Comparison of ENCODE assay signal across 2 cellular contexts in the genomic region with DNA sequence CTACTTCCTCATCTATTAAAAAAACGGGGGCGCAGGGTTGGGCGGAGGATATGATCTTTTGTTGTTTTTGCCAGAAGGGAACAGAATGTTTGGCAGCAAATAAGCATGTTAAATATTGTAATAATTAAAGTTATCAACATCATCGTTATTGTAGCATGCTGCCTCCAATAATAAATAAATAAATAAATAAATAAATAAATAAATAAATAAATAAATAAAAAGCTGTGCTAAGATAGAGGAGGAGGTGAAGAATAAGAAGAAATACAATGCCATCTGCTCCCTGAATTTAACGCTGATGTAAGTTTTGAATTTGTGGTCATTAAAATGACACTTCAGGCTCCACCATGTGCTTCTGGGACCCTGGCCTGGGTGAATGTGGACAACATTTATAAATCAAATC.
TF ChIP-seq lines count a peak whose summit lies in the region.

No MANE protein-coding gene starts in this region.

TF ChIP-seq in A549, 52 proteins besides CTCF, POLR2A, EP300 and RAD21 (continued from another document):
- TF ChIP-seq FOSL2 (IDR thresholded peaks at IDR 0.05) (no peak), FOSL2 (CRISPR knock-in tag; IDR thresholded peaks at IDR 0.05) (no peak), CHD2 (IDR thresholded peaks at IDR 0.05; ENCODE audit: low read length, partially characterized antibody) (no peak), MAZ (IDR thresholded peaks at IDR 0.05; ENCODE audit: borderline replicate concordance, low read depth, low read length) (no peak), HDAC2 (IDR thresholded peaks at IDR 0.05) (no peak)

TF ChIP-seq in HEK293, 187 proteins besides CTCF, POLR2A, EP300 and RAD21 (continued from another document):
- TF ChIP-seq, protein P1, sequence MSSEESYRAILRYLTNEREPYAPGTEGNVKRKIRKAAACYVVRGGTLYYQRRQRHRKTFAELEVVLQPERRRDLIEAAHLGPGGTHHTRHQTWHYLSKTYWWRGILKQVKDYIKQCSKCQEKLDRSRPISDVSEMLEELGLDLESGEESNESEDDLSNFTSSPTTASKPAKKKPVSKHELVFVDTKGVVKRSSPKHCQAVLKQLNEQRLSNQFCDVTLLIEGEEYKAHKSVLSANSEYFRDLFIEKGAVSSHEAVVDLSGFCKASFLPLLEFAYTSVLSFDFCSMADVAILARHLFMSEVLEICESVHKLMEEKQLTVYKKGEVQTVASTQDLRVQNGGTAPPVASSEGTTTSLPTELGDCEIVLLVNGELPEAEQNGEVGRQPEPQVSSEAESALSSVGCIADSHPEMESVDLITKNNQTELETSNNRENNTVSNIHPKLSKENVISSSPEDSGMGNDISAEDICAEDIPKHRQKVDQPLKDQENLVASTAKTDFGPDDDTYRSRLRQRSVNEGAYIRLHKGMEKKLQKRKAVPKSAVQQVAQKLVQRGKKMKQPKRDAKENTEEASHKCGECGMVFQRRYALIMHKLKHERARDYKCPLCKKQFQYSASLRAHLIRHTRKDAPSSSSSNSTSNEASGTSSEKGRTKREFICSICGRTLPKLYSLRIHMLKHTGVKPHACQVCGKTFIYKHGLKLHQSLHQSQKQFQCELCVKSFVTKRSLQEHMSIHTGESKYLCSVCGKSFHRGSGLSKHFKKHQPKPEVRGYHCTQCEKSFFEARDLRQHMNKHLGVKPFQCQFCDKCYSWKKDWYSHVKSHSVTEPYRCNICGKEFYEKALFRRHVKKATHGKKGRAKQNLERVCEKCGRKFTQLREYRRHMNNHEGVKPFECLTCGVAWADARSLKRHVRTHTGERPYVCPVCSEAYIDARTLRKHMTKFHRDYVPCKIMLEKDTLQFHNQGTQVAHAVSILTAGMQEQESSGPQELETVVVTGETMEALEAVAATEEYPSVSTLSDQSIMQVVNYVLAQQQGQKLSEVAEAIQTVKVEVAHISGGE (tag by site-specific recombination; conservative IDR thresholded peaks at IDR 0.05; ENCODE audit: low read depth), result 0 out of 2 replicates have a peak, but pooled peaks have one; percentile 57
- peak; percentile 72 for TF ChIP-seq ZNF426 (tag by site-specific recombination; IDR thresholded peaks at IDR 0.05)
- no peak for TF ChIP-seq ZNF391 (tag by site-specific recombination; IDR thresholded peaks at IDR 0.05; ENCODE audit: borderline replicate concordance, low read depth)
- TF ChIP-seq ZNF433 (tag by site-specific recombination; IDR thresholded peaks at IDR 0.05; ENCODE audit: low read depth), result 0 out of 2 replicates have a peak, but pooled peaks have one; percentile 28
- TF ChIP-seq ZNF555 (tag by site-specific recombination; conservative IDR thresholded peaks at IDR 0.05), result peak; percentile 76
- TF ChIP-seq, protein P2, sequence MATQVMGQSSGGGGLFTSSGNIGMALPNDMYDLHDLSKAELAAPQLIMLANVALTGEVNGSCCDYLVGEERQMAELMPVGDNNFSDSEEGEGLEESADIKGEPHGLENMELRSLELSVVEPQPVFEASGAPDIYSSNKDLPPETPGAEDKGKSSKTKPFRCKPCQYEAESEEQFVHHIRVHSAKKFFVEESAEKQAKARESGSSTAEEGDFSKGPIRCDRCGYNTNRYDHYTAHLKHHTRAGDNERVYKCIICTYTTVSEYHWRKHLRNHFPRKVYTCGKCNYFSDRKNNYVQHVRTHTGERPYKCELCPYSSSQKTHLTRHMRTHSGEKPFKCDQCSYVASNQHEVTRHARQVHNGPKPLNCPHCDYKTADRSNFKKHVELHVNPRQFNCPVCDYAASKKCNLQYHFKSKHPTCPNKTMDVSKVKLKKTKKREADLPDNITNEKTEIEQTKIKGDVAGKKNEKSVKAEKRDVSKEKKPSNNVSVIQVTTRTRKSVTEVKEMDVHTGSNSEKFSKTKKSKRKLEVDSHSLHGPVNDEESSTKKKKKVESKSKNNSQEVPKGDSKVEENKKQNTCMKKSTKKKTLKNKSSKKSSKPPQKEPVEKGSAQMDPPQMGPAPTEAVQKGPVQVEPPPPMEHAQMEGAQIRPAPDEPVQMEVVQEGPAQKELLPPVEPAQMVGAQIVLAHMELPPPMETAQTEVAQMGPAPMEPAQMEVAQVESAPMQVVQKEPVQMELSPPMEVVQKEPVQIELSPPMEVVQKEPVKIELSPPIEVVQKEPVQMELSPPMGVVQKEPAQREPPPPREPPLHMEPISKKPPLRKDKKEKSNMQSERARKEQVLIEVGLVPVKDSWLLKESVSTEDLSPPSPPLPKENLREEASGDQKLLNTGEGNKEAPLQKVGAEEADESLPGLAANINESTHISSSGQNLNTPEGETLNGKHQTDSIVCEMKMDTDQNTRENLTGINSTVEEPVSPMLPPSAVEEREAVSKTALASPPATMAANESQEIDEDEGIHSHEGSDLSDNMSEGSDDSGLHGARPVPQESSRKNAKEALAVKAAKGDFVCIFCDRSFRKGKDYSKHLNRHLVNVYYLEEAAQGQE (tag by site-specific recombination; IDR thresholded peaks at IDR 0.05), result peak; percentile 52; the same call in 1 of the 2 replicates
- TF ChIP-seq ZNF624 (tag by site-specific recombination; IDR thresholded peaks at IDR 0.05), result no peak
- TF ChIP-seq ZNF140 (tag by site-specific recombination; IDR thresholded peaks at IDR 0.05), result peak; percentile 31; the same call in 1 of the 2 replicates
- peak; percentile 70; the same call in 1 of the 2 replicates for TF ChIP-seq ZNF394 (tag by site-specific recombination; IDR thresholded peaks at IDR 0.05; ENCODE audit: borderline replicate concordance)
- TF ChIP-seq ZNF350 (tag by site-specific recombination; IDR thresholded peaks at IDR 0.05), result no peak
- TF ChIP-seq ZNF510 (tag by site-specific recombination; IDR thresholded peaks at IDR 0.05; ENCODE audit: insufficient replicate concordance), result peak; percentile 54
- TF ChIP-seq ZFP3 (tag by site-specific recombination; IDR thresholded peaks at IDR 0.05; ENCODE audit: low read depth), result no peak
- TF ChIP-seq, protein P3, sequence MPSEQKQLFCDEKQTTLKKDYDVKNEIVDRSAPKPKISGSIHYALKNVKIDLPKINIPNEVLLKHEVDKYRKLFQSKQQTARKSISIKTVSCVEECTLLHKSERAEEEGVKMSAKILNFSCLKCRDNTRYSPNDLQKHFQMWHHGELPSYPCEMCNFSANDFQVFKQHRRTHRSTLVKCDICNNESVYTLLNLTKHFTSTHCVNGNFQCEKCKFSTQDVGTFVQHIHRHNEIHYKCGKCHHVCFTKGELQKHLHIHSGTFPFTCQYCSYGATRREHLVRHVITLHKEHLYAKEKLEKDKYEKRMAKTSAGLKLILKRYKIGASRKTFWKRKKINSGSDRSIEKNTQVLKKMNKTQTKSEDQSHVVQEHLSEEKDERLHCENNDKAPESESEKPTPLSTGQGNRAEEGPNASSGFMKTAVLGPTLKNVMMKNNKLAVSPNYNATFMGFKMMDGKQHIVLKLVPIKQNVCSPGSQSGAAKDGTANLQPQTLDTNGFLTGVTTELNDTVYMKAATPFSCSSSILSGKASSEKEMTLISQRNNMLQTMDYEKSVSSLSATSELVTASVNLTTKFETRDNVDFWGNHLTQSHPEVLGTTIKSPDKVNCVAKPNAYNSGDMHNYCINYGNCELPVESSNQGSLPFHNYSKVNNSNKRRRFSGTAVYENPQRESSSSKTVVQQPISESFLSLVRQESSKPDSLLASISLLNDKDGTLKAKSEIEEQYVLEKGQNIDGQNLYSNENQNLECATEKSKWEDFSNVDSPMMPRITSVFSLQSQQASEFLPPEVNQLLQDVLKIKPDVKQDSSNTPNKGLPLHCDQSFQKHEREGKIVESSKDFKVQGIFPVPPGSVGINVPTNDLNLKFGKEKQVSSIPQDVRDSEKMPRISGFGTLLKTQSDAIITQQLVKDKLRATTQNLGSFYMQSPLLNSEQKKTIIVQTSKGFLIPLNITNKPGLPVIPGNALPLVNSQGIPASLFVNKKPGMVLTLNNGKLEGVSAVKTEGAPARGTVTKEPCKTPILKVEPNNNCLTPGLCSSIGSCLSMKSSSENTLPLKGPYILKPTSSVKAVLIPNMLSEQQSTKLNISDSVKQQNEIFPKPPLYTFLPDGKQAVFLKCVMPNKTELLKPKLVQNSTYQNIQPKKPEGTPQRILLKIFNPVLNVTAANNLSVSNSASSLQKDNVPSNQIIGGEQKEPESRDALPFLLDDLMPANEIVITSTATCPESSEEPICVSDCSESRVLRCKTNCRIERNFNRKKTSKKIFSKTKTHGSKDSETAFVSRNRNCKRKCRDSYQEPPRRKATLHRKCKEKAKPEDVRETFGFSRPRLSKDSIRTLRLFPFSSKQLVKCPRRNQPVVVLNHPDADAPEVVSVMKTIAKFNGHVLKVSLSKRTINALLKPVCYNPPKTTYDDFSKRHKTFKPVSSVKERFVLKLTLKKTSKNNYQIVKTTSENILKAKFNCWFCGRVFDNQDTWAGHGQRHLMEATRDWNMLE (tag by site-specific recombination; conservative IDR thresholded peaks at IDR 0.05; ENCODE audit: low read depth), result peak; percentile 81
- 0 out of 2 replicates have a peak, but pooled peaks have one; percentile 20 for TF ChIP-seq ZNF266 (tag by site-specific recombination; IDR thresholded peaks at IDR 0.05; ENCODE audit: low read depth)
- 0 out of 2 replicates have a peak, but pooled peaks have one; percentile 21 for TF ChIP-seq ZXDB (tag by site-specific recombination; IDR thresholded peaks at IDR 0.05)
- no peak for TF ChIP-seq ZNF274 (IDR thresholded peaks at IDR 0.05; ENCODE audit: low read length)
- no peak for TF ChIP-seq ZNF274 (tag by site-specific recombination; IDR thresholded peaks at IDR 0.05; ENCODE audit: borderline replicate concordance)
- TF ChIP-seq, protein P4, sequence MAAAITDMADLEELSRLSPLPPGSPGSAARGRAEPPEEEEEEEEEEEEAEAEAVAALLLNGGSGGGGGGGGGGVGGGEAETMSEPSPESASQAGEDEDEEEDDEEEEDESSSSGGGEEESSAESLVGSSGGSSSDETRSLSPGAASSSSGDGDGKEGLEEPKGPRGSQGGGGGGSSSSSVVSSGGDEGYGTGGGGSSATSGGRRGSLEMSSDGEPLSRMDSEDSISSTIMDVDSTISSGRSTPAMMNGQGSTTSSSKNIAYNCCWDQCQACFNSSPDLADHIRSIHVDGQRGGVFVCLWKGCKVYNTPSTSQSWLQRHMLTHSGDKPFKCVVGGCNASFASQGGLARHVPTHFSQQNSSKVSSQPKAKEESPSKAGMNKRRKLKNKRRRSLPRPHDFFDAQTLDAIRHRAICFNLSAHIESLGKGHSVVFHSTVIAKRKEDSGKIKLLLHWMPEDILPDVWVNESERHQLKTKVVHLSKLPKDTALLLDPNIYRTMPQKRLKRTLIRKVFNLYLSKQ (tag by site-specific recombination; IDR thresholded peaks at IDR 0.05; ENCODE audit: borderline replicate concordance), result no peak
